ENCODE assay signal across 2 cellular contexts in genomic region chr19:33508009-33508408, GRCh38.
TF ChIP-seq lines count a peak whose summit lies in the region.

No MANE protein-coding gene starts in this region.

TF ChIP-seq in SK-N-SH, 30 proteins besides CTCF, POLR2A, EP300 and RAD21 (continued from another document):
- TF ChIP-seq PBX3 (IDR thresholded peaks at IDR 0.05) (no peak), ZBTB33 (IDR thresholded peaks at IDR 0.05; ENCODE audit: borderline replicate concordance, low read depth) (no peak), TCF12 (IDR thresholded peaks at IDR 0.05) (no peak), REST (IDR thresholded peaks at IDR 0.05; ENCODE audit: low read depth, low read length) (no peak), JUND (IDR thresholded peaks at IDR 0.05) (no peak), GATA2 (CRISPR knock-in tag; IDR thresholded peaks at IDR 0.05) (no peak), USF1 (IDR thresholded peaks at IDR 0.05; ENCODE audit: borderline replicate concordance, low read depth) (no peak), TEAD4 (IDR thresholded peaks at IDR 0.05; ENCODE audit: borderline replicate concordance, insufficient read depth) (no peak), NFIC (IDR thresholded peaks at IDR 0.05; ENCODE audit: borderline replicate concordance) (no peak), USF2 (IDR thresholded peaks at IDR 0.05; ENCODE audit: borderline replicate concordance, low read depth, low read length) (no peak), SMC3 (IDR thresholded peaks at IDR 0.05; ENCODE audit: low read depth, low read length) (no peak)
TF ChIP-seq in SK-N-SH: peak in this region for 0.

TF ChIP-seq in SK-N-SH treated with all-trans-retinoic acid at 6 μM for 48 hours, 23 proteins besides CTCF, POLR2A, EP300 and RAD21 (continued from another document):
- TF ChIP-seq PATZ1 (CRISPR knock-in tag; IDR thresholded peaks at IDR 0.05; ENCODE audit: borderline replicate concordance) = no peak
- no peak for TF ChIP-seq ESRRG (CRISPR knock-in tag; IDR thresholded peaks at IDR 0.05)
- TF ChIP-seq ISL1 (CRISPR knock-in tag; IDR thresholded peaks at IDR 0.05) = no peak
- no peak for TF ChIP-seq ZC3H10 (CRISPR knock-in tag; IDR thresholded peaks at IDR 0.05)
- no peak for TF ChIP-seq BACH2 (CRISPR knock-in tag; IDR thresholded peaks at IDR 0.05; ENCODE audit: borderline replicate concordance)
- no peak for TF ChIP-seq CREB5 (CRISPR knock-in tag; IDR thresholded peaks at IDR 0.05; ENCODE audit: low read depth)
TF ChIP-seq in SK-N-SH treated with all-trans-retinoic acid at 6 μM for 48 hours: peak in this region for 0.
